12 cellular contexts compared by ENCODE assay signal in the genomic region with DNA sequence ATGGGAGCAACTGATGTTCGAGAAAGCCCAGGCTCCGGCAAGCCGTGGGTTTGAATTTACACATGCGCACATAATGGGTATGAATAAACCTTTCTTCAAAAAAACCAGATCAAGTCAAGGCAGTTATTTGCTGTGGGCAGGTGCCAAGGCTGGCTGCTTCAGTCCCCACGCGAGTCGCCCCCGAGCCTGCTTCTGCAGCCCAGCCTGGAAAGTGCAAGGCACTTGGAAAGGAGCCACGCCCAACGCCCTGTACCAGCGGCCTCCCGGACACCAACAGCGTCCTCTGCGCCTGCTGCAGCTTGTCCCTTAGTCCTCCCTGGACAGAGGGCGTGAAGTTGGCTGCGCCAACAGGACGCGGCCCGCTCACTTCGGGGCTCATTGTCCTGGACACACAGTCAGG.
DNase-seq lines count a peak whose midpoint lies in the region; ATAC-seq lines count a peak whose summit lies in the region.
"Had no signal": no experiment of that assay in that cellular context is flagged by ENCODE, and none has a peak within 500 bp of the region (broad histone marks: within the 10 kb centered on the region; RNA-seq: fewer than 3 reads in every experiment).

No MANE protein-coding gene starts in this region.

- peaks cover 0 to 6% (median 4%) of the 10 kb centered on the region in 4 donors for H3K4me1 Mint-ChIP-seq in naive thymus-derived CD8-positive, alpha-beta T cell

- no peaks in the 10 kb centered on the region for H3K9me3 Mint-ChIP-seq in naive thymus-derived CD8-positive, alpha-beta T cell
- H3K9me3 Mint-ChIP-seq: activated T-cell treated with anti-CD3 and anti-CD28 coated beads, Interleukin-2, amount 50 U/mL, for 4 hours had no signal

- no peaks in the 10 kb centered on the region for H3K36me3 Mint-ChIP-seq in naive thymus-derived CD8-positive, alpha-beta T cell

- POLR2A ChIA-PET in naive thymus-derived CD8-positive, alpha-beta T cell (lab: Charles Lee) = no interaction called here

- ATAC-seq in naive thymus-derived CD8-positive, alpha-beta T cell = no peak
- ATAC-seq: activated T-cell treated with anti-CD3 and anti-CD28 coated beads, Interleukin-2, amount 50 U/mL, for 4 hours had no signal

- intact Hi-C loops in posterior cingulate gyrus (cut with DNase I) = loop anchor here (5.0 kb wide), 1 partner anchor 69 kb away; the partner anchor contains the start of gene KLF15

- peak overlapping the region; percentile 82 for H3K27ac ChIP-seq in caudate nucleus (ENCODE audit: low read depth, low read length)

- peak overlapping the region in 2 of 10 donors; percentile 32 to 59 for H3K4me3 Mint-ChIP-seq in naive thymus-derived CD8-positive, alpha-beta T cell
- H3K4me3 Mint-ChIP-seq: activated T-cell treated with anti-CD3 and anti-CD28 coated beads, Interleukin-2, amount 50 U/mL, for 4 hours had no signal

- peak in 9 of 14 donors; percentile 22 to 53 (median 38) for DNase-seq in C1 segment of cervical spinal cord (lab: John Stamatoyannopoulos, UW)
- peak in 38 of 61 donors; percentile 17 to 75 (median 48) for DNase-seq in caudate nucleus (lab: John Stamatoyannopoulos, UW)
- DNase-seq in hypothalamus (lab: John Stamatoyannopoulos, UW) = peak in 29 of 51 donors; percentile 14 to 75 (median 43)
- DNase-seq in posterior cingulate gyrus = peak; percentile 32 to 94 (median 52)
- no peak for DNase-seq in DMS153 treated with DMSO at 0.1 percent for 48 hours (lab: John Stamatoyannopoulos, UW; ENCODE audit: unreplicated experiment)
- no peak for DNase-seq in NCI-H524 treated with DMSO at 0.1 percent for 48 hours (lab: John Stamatoyannopoulos, UW)
- DNase-seq in NCI-H524 (lab: John Stamatoyannopoulos, UW) = no peak
- DNase-seq in naive thymus-derived CD8-positive, alpha-beta T cell = no peak
- DNase-seq: activated T-cell treated with anti-CD3 and anti-CD28 coated beads, Interleukin-2, amount 50 U/mL, for 4 hours; cerebellar nuclear complex; GF-D8; T-helper 9 cell had no signal

- peaks cover 26 to 61% (median 45%) of the 10 kb centered on the region in 5 donors for H3K27me3 Mint-ChIP-seq in naive thymus-derived CD8-positive, alpha-beta T cell

- no peak overlapping the region for H3K27ac Mint-ChIP-seq in naive thymus-derived CD8-positive, alpha-beta T cell

Comparison
In these comparisons a context has a peak if more than half of its experiments do, and no peak if none do; other contexts are left out.
1. DNase-seq: peak in C1 segment of cervical spinal cord (9 of 14), caudate nucleus (38 of 61), hypothalamus (29 of 51) and posterior cingulate gyrus (10 of 10); none in DMS153 treated with DMSO at 0.1 percent for 48 hours (single experiment), NCI-H524 treated with DMSO at 0.1 percent for 48 hours (single experiment), NCI-H524 (0 of 2) and naive thymus-derived CD8-positive, alpha-beta T cell (0 of 10).